ENCODE assay signal across 10 cellular contexts in the genomic region with DNA sequence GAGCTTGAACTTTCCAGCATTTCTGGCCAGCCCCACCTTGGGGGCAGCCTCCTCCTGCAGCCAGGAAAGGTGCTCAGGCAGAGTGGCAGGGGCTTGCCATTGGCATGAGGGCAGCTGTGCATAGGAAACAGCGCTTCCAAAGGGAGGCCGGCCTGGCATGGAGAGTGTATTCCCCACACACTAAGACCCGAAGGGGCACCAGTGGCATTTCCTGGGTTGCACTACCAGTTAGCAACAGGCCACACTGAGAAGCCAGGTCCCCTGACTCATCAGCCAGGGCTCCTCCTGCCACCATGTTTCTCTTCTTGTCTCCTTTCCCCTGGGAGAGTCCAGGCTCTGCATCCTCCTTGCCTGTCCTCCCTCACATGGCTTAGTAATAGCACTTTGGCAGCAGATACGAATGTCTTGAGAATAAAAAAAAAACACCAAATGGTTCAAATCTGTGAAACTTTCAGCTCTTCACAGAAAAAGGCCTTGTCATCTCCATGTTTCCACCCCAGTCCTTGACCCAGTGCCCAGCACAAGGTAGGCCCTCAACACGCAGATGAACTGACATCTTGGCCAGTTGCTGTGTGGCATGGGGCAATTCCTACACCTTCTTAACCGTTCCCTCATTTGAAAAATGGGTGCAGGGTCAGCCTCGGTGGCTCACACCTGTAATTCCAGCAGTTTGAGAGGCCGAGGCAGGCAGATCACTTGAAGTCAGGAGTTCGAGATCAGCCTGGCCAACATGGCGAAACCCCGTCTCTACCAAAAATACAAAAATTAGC.
DNase-seq lines count a peak whose midpoint lies in the region; ATAC-seq, FAIRE-seq and TF ChIP-seq lines count a peak whose summit lies in the region.
"Had no signal": no experiment of that assay in that cellular context is flagged by ENCODE, and none has a peak within 500 bp of the region (broad histone marks: within the 10 kb centered on the region; RNA-seq: fewer than 3 reads in every experiment).

No MANE protein-coding gene starts in this region.

- POLR2A ChIA-PET in naive thymus-derived CD8-positive, alpha-beta T cell (lab: Charles Lee): no interaction called here

- no peaks in the 10 kb centered on the region for H3K27me3 ChIP-seq in WERI-Rb-1 (ENCODE audit: insufficient read depth, low read depth, severe bottlenecking)

- no peak for TF ChIP-seq CTCF in WERI-Rb-1 (IDR thresholded peaks at IDR 0.05; ENCODE audit: low read depth, low read length)
- TF ChIP-seq CTCF in D721Med (IDR thresholded peaks at IDR 0.05; ENCODE audit: insufficient read depth, missing control alignments): no peak

- H3K4me1 ChIP-seq in mesodermal cell (ENCODE audit: control insufficient read depth, insufficient read depth, low read length, poor library complexity, severe bottlenecking): peaks cover 50% of the 10 kb centered on the region

- no peak for FAIRE-seq in D721Med (lab: Jason Lieb, UNC)

- H3K36me3 Mint-ChIP-seq in stimulated activated naive CD8-positive, alpha-beta T cell treated with anti-CD3 and anti-CD28 coated beads, Interleukin-15, Interleukin-2, amounts not matched to agents 100 ng/mL and 50 ng/mL, for 24 hours (ENCODE audit: low read depth): no peaks in the 10 kb centered on the region
- no peaks in the 10 kb centered on the region for H3K36me3 Mint-ChIP-seq in naive thymus-derived CD8-positive, alpha-beta T cell

- H3K27ac ChIP-seq in mesodermal cell (ENCODE audit: low read depth, low read length, severe bottlenecking): peak overlapping the region; percentile 96
- H3K27ac ChIP-seq in WERI-Rb-1: no peak overlapping the region

- no peak for ATAC-seq in stimulated activated naive CD8-positive, alpha-beta T cell treated with anti-CD3 and anti-CD28 coated beads, Interleukin-15, Interleukin-2, amounts not matched to agents 100 U/mL and 50 U/mL, for 24 hours
- ATAC-seq in naive thymus-derived CD8-positive, alpha-beta T cell: no peak

- peaks cover 7% of the 10 kb centered on the region for H3K4me1 Mint-ChIP-seq in stimulated activated naive CD8-positive, alpha-beta T cell treated with anti-CD3 and anti-CD28 coated beads, Interleukin-15, Interleukin-2, amounts not matched to agents 100 ng/mL and 50 ng/mL, for 24 hours (ENCODE audit: low read depth)
- no peaks in the 10 kb centered on the region for H3K4me1 Mint-ChIP-seq in naive thymus-derived CD8-positive, alpha-beta T cell
- H3K4me1 Mint-ChIP-seq: activated CD4-positive, alpha-beta memory T cell treated with anti-CD3 and anti-CD28 coated beads, Interleukin-2, amount 10 ng/mL, durations not matched to agents 7 days and 5 days had no signal

- in situ Hi-C loops in KBM-7 (cut with MboI; ENCODE audit: low pct_unique_long_range_greater_than_20kb, low sequenced_read_pairs): no loop called here

- no peak for DNase-seq in stimulated activated naive CD8-positive, alpha-beta T cell treated with anti-CD3 and anti-CD28 coated beads, Interleukin-15, Interleukin-2, amounts not matched to agents 100 U/mL and 50 U/mL, for 24 hours
- DNase-seq in ecto neural progenitor cell (ENCODE audit: low spot score) (peak; percentile 42), KBM-7 (no peak), WERI-Rb-1 (no peak), D721Med (ENCODE audit: insufficient read length, low spot score) (no peak)
- DNase-seq in naive thymus-derived CD8-positive, alpha-beta T cell: no peak
- DNase-seq: activated CD4-positive, alpha-beta memory T cell treated with anti-CD3 and anti-CD28 coated beads, Interleukin-2, amount 10 ng/mL, durations not matched to agents 7 days and 5 days; NCI-H526 had no signal

- 95 to 97% methylated on average over 11 of the region's 11 CpGs for WGBS in mesodermal cell (ENCODE audit: insufficient coverage in 2 of 2), 2 experiments

- H3K4me3 Mint-ChIP-seq in stimulated activated naive CD8-positive, alpha-beta T cell treated with anti-CD3 and anti-CD28 coated beads, Interleukin-15, Interleukin-2, amounts not matched to agents 100 ng/mL and 50 ng/mL, for 24 hours: no peak overlapping the region
- H3K4me3 Mint-ChIP-seq in naive thymus-derived CD8-positive, alpha-beta T cell: no peak overlapping the region
- H3K4me3 Mint-ChIP-seq: activated CD4-positive, alpha-beta memory T cell treated with anti-CD3 and anti-CD28 coated beads, Interleukin-2, amount 10 ng/mL, durations not matched to agents 7 days and 5 days had no signal

- no peaks in the 10 kb centered on the region for H3K9me3 Mint-ChIP-seq in stimulated activated naive CD8-positive, alpha-beta T cell treated with anti-CD3 and anti-CD28 coated beads, Interleukin-15, Interleukin-2, amounts not matched to agents 100 ng/mL and 50 ng/mL, for 24 hours
- peaks cover 0 to 2% (median 0%) of the 10 kb centered on the region in 9 donors for H3K9me3 Mint-ChIP-seq in naive thymus-derived CD8-positive, alpha-beta T cell
- H3K9me3 Mint-ChIP-seq: activated CD4-positive, alpha-beta memory T cell treated with anti-CD3 and anti-CD28 coated beads, Interleukin-2, amount 10 ng/mL, durations not matched to agents 7 days and 5 days had no signal

- H3K36me3 ChIP-seq in mesodermal cell (ENCODE audit: control insufficient read depth, insufficient read depth, low read length): no peaks in the 10 kb centered on the region
- no peaks in the 10 kb centered on the region for H3K36me3 ChIP-seq in WERI-Rb-1

- H3K9me3 ChIP-seq in mesodermal cell (ENCODE audit: control insufficient read depth, low read length): peaks cover 23% of the 10 kb centered on the region
- H3K9me3 ChIP-seq in WERI-Rb-1 (ENCODE audit: severe bottlenecking): no peaks in the 10 kb centered on the region

- peak overlapping the region; percentile 7 for H3K27ac Mint-ChIP-seq in stimulated activated naive CD8-positive, alpha-beta T cell treated with anti-CD3 and anti-CD28 coated beads, Interleukin-15, Interleukin-2, amounts not matched to agents 100 ng/mL and 50 ng/mL, for 24 hours
- H3K27ac Mint-ChIP-seq in naive thymus-derived CD8-positive, alpha-beta T cell: no peak overlapping the region
- H3K27ac Mint-ChIP-seq: activated CD4-positive, alpha-beta memory T cell treated with anti-CD3 and anti-CD28 coated beads, Interleukin-2, amount 10 ng/mL, durations not matched to agents 7 days and 5 days had no signal

- no peak overlapping the region for H3K4me3 ChIP-seq in mesodermal cell (ENCODE audit: extremely low read depth, insufficient read depth, low read length, poor library complexity, severe bottlenecking)
- H3K4me3 ChIP-seq in WERI-Rb-1 (ENCODE audit: low read depth, low read length): no peak overlapping the region

- H3K27me3 Mint-ChIP-seq in stimulated activated naive CD8-positive, alpha-beta T cell treated with anti-CD3 and anti-CD28 coated beads, Interleukin-15, Interleukin-2, amounts not matched to agents 100 ng/mL and 50 ng/mL, for 24 hours: peaks cover 7% of the 10 kb centered on the region
- H3K27me3 Mint-ChIP-seq in naive thymus-derived CD8-positive, alpha-beta T cell: peaks cover 0 to 19% (median 4%) of the 10 kb centered on the region in 5 donors
